Comparison of ENCODE assay signal across 9 cellular contexts in genomic region chr10:116490028-116490662, GRCh38. TPM values are rescaled to one million over a fixed set of nuclear protein-coding genes. Genes with fewer than 3 reads are reported as not detected.
DNase-seq lines count a peak whose midpoint lies in the region; ATAC-seq, FAIRE-seq and TF ChIP-seq lines count a peak whose summit lies in the region.
"Had no signal": no experiment of that assay in that cellular context is flagged by ENCODE, and none has a peak within 500 bp of the region (broad histone marks: within the 10 kb centered on the region; RNA-seq: fewer than 3 reads in every experiment).

No MANE protein-coding gene starts in this region.

- H3K27ac ChIP-seq in A673 (ENCODE audit: low read depth, low read length, poor library complexity, severe bottlenecking) (no peak overlapping the region), endothelial cell of umbilical vein (ENCODE audit: insufficient read depth, low read depth, low read length) (no peak overlapping the region), smooth muscle cell (ENCODE audit: low read depth) (no peak overlapping the region), substantia nigra (ENCODE audit: low read depth, low read length, poor library complexity, severe bottlenecking) (no peak overlapping the region)

- H3K36me3 ChIP-seq in A673 (ENCODE audit: insufficient read depth, low read length, poor library complexity, severe bottlenecking) (no peaks in the 10 kb centered on the region), endothelial cell of umbilical vein (ENCODE audit: control insufficient read depth in 2 of 2, extremely low read depth in 1 of 2, insufficient read depth in 2 of 2, low read length in 2 of 2) (no peaks in the 10 kb centered on the region), smooth muscle cell (ENCODE audit: low read depth) (no peaks in the 10 kb centered on the region)
- H3K36me3 ChIP-seq: HAP-1 had no signal

- DNase-seq in A673 (ENCODE audit: low spot score) (peak; percentile 48), NCI-H1048 (lab: John Stamatoyannopoulos, UW) (peak; percentile 0), endothelial cell of umbilical vein (ENCODE audit: low read depth, low spot score) (peak; percentile 10), smooth muscle cell (lab: John Stamatoyannopoulos, UW; ENCODE audit: unreplicated experiment) (no peak), posterior cingulate gyrus (no peak), substantia nigra (lab: John Stamatoyannopoulos, UW) (no peak)

- ATAC-seq in HG03045 (IDR thresholded peaks at IDR 0.05; ENCODE audit: unreplicated experiment) = no peak

- no peak for TF ChIP-seq POLR2A in endothelial cell of umbilical vein (IDR thresholded peaks at IDR 0.05; ENCODE audit: low read depth, low read length)

- FAIRE-seq in endothelial cell of umbilical vein (lab: Jason Lieb, UNC) = no peak

- H3K9ac ChIP-seq in endothelial cell of umbilical vein (replicated peaks; ENCODE audit: extremely low read depth, insufficient read depth, low read length) (no peak overlapping the region), smooth muscle cell (ENCODE audit: low read depth) (no peak overlapping the region)

- 16% methylated on average over 2 of the region's 2 CpGs for WGBS in smooth muscle cell (ENCODE audit: low lambda C conversion rate)

- H3K9me1 ChIP-seq in endothelial cell of umbilical vein (replicated peaks; ENCODE audit: control insufficient read depth, extremely low read depth, insufficient read depth, low read length) = no peaks in the 10 kb centered on the region

- CTCF ChIA-PET in A673 (lab: Charles Lee) (no interaction called here), endothelial cell of umbilical vein (lab: Charles Lee) (no interaction called here)

- H3K4me3 ChIP-seq in A673 (ENCODE audit: low read depth, low read length, poor library complexity, severe bottlenecking) (no peak overlapping the region), endothelial cell of umbilical vein (replicated peaks in 1 of 3; ENCODE audit: insufficient read depth in 1 of 3, low read depth in 1 of 3, low read length in 3 of 3) (no peak overlapping the region), smooth muscle cell (no peak overlapping the region)
- H3K4me3 ChIP-seq: HAP-1 had no signal

- BruUV-seq in A673 (replicated peaks; lab: Mats Ljungman, UMichigan) (no TSS peak), endothelial cell of umbilical vein (replicated peaks; lab: Mats Ljungman, UMichigan) (no TSS peak)

- H3K4me1 ChIP-seq in A673 (ENCODE audit: insufficient read depth, low read length, poor library complexity, severe bottlenecking) = no peaks in the 10 kb centered on the region
- no peaks in the 10 kb centered on the region for H3K4me1 ChIP-seq in endothelial cell of umbilical vein (ENCODE audit: control insufficient read depth, extremely low read depth, insufficient read depth, low read length)
- no peaks in the 10 kb centered on the region for H3K4me1 ChIP-seq in smooth muscle cell (ENCODE audit: low read depth)
- H3K4me1 ChIP-seq: HAP-1 had no signal

- H3K4me2 ChIP-seq in endothelial cell of umbilical vein (ENCODE audit: insufficient read depth, low read length) = no peak overlapping the region
- H3K4me2 ChIP-seq in smooth muscle cell = no peak overlapping the region

- POLR2A ChIA-PET in A673 (lab: Charles Lee; ENCODE audit: low non-redundant PET) = no interaction called here
- POLR2A ChIA-PET in endothelial cell of umbilical vein (lab: Charles Lee) = no interaction called here

- no peaks in the 10 kb centered on the region for H3F3A ChIP-seq in smooth muscle cell (ENCODE audit: low read depth)

- H3K9me3 ChIP-seq in A673 (ENCODE audit: low read depth, low read length, poor library complexity, severe bottlenecking) (no peaks in the 10 kb centered on the region), endothelial cell of umbilical vein (replicated peaks; ENCODE audit: control insufficient read depth, insufficient read depth, low read length) (no peaks in the 10 kb centered on the region), smooth muscle cell (replicated peaks; ENCODE audit: low read depth) (no peaks in the 10 kb centered on the region)
- H3K9me3 ChIP-seq: HAP-1 had no signal

- H2AFZ ChIP-seq in endothelial cell of umbilical vein (ENCODE audit: low read depth, low read length) (no peak overlapping the region), smooth muscle cell (ENCODE audit: low read depth) (no peak overlapping the region)

- H3K27me3 ChIP-seq in A673 (replicated peaks; ENCODE audit: insufficient read depth, low read depth, low read length, poor library complexity) (peaks cover 16% of the 10 kb centered on the region), endothelial cell of umbilical vein (ENCODE audit: control insufficient read depth in 2 of 2, insufficient read depth in 2 of 2, low read length in 2 of 2) (no peaks in the 10 kb centered on the region), smooth muscle cell (ENCODE audit: low read depth) (no peaks in the 10 kb centered on the region)

- dilution Hi-C loops in endothelial cell of umbilical vein (cut with MboI; ENCODE audit: extremely low pct_ligation_motif_present, low sequenced_read_pairs) = no loop called here

- H4K20me1 ChIP-seq in endothelial cell of umbilical vein (replicated peaks; ENCODE audit: control insufficient read depth, extremely low read depth, insufficient read depth, low read length) = no peaks in the 10 kb centered on the region
- no peaks in the 10 kb centered on the region for H4K20me1 ChIP-seq in smooth muscle cell (ENCODE audit: low read depth)

- no peaks in the 10 kb centered on the region for H3K79me2 ChIP-seq in endothelial cell of umbilical vein (ENCODE audit: control insufficient read depth, insufficient read depth, low read length)
- no peaks in the 10 kb centered on the region for H3K79me2 ChIP-seq in smooth muscle cell (ENCODE audit: low read depth)

- TF ChIP-seq CTCF in A673 (conservative IDR thresholded peaks at IDR 0.05; ENCODE audit: low read depth, low read length) (peak; percentile 82), GM12874 (IDR thresholded peaks at IDR 0.05; ENCODE audit: insufficient read depth, low read depth, low read length) (peak; percentile 41; the same call in 1 of the 2 replicates), endothelial cell of umbilical vein (IDR thresholded peaks at IDR 0.05; ENCODE audit: extremely low read depth in 1 of 2, insufficient read depth in 1 of 2, low read depth in 1 of 2, low read length in 2 of 2) (peak; percentile 37), smooth muscle cell (IDR thresholded peaks at IDR 0.05; ENCODE audit: borderline replicate concordance, insufficient read depth, poor library complexity, severe bottlenecking) (peak; percentile 76)

- intact Hi-C loops in A673 (cut with micrococcal nuclease; ENCODE audit: unreplicated experiment) = loop anchor here (2.0 kb wide), 1 partner anchor 45 kb away; no protein-coding TSS in a partner anchor
- intact Hi-C loops in endothelial cell of umbilical vein (cut with micrococcal nuclease) = loop anchor here (1.0 kb wide), 2 partner anchors 46 to 1135 kb away; no protein-coding TSS in a partner anchor
- intact Hi-C loops in posterior cingulate gyrus (cut with DNase I) = loop anchor here (2.0 kb wide), 1 partner anchor 45 kb away; no protein-coding TSS in a partner anchor

TF ChIP-seq in endothelial cell of umbilical vein, 7 proteins besides CTCF, POLR2A, EP300 and RAD21:
- TF ChIP-seq POLR2AphosphoS5 (IDR thresholded peaks at IDR 0.05; ENCODE audit: insufficient read depth, low read depth, low read length) = no peak
- TF ChIP-seq MAX (IDR thresholded peaks at IDR 0.05; ENCODE audit: insufficient read depth, insufficient read length) = no peak
- TF ChIP-seq EZH2 (IDR thresholded peaks at IDR 0.05; ENCODE audit: borderline replicate concordance, low read depth, low read length, severe bottlenecking) = no peak
- no peak for TF ChIP-seq GATA2 (IDR thresholded peaks at IDR 0.05; ENCODE audit: insufficient read depth, insufficient read length, low read depth, low read length)
- TF ChIP-seq FOS (IDR thresholded peaks at IDR 0.05; ENCODE audit: borderline replicate concordance, insufficient read depth, low read length) = no peak
- no peak for TF ChIP-seq MYC (IDR thresholded peaks at IDR 0.05; ENCODE audit: low read depth, low read length)
- no peak for TF ChIP-seq JUN (IDR thresholded peaks at IDR 0.05; ENCODE audit: borderline replicate concordance, insufficient read depth, insufficient read length, low read depth)

RNA-seq across cellular contexts. Expression of gene PNLIP, which starts 55.6 kb away (rescaled TPM):
- not detected in 2 replicates for total RNA-seq in A673 (2021)
- not detected in 2 replicates for total RNA-seq in endothelial cell of umbilical vein
- polyA plus RNA-seq in endothelial cell of umbilical vein = not detected in 2 replicates
- polyA plus RNA-seq in endothelial cell of umbilical vein (2011; cell fraction: cytosol; rRNA removed) = not detected in 2 replicates
- polyA plus RNA-seq in endothelial cell of umbilical vein (2011; cell fraction: nucleus; rRNA removed) = not detected in 2 replicates
- not detected in 2 replicates for polyA plus RNA-seq in endothelial cell of umbilical vein (2012)
- not detected in 2 replicates for polyA minus RNA-seq in endothelial cell of umbilical vein
- not detected for polyA minus RNA-seq in endothelial cell of umbilical vein (2011; cell fraction: cytosol; rRNA and poly(A)+ RNA removed)
- not detected in 2 replicates for polyA minus RNA-seq in endothelial cell of umbilical vein (2011; cell fraction: nucleus; rRNA and poly(A)+ RNA removed)
- total RNA-seq in smooth muscle cell = not detected in 2 replicates
- polyA plus RNA-seq in smooth muscle cell = not detected in 2 replicates

Comparison
In these comparisons a context has a peak if more than half of its experiments do, and no peak if none do; other contexts are left out.
1. DNase-seq: peak in A673 (single experiment), NCI-H1048 (single experiment) and endothelial cell of umbilical vein (single experiment); none in smooth muscle cell (single experiment), posterior cingulate gyrus (0 of 10) and substantia nigra (0 of 49).
2. Peak in every context shown above with its lines, with median percentiles within 50 percentile points of each other: CTCF ChIP-seq.